9 cellular contexts compared by ENCODE assay signal in genomic region chr2:173184031-173185004, GRCh38.
DNase-seq lines count a peak whose midpoint lies in the region; ATAC-seq, FAIRE-seq and TF ChIP-seq lines count a peak whose summit lies in the region.
"Had no signal": no experiment of that assay in that cellular context is flagged by ENCODE, and none has a peak within 500 bp of the region (broad histone marks: within the 10 kb centered on the region; RNA-seq: fewer than 3 reads in every experiment).

No MANE protein-coding gene starts in this region.

- no peaks in the 10 kb centered on the region for H3K36me3 Mint-ChIP-seq in astrocyte (ENCODE audit: low read depth, unreplicated experiment)
- H3K36me3 Mint-ChIP-seq in natural killer cell treated with Interleukin-12 subunit alpha and Interleukin-12 subunit beta and Interleukin-15 and Interleukin-18, amount 100 ng/mL, for 72 hours, result peaks cover 4% of the 10 kb centered on the region
- H3K36me3 Mint-ChIP-seq: activated naive CD8-positive, alpha-beta T cell had no signal

- peaks cover 15% of the 10 kb centered on the region for H3F3A ChIP-seq in smooth muscle cell (ENCODE audit: low read depth)

- H3K27me3 ChIP-seq in HCT116 (ENCODE audit: insufficient read depth, low read length) (no peaks in the 10 kb centered on the region), astrocyte (ENCODE audit: insufficient read depth, low read length) (no peaks in the 10 kb centered on the region), smooth muscle cell (ENCODE audit: low read depth) (no peaks in the 10 kb centered on the region)

- H3K36me3 ChIP-seq in HCT116 (ENCODE audit: control insufficient read depth in 1 of 2, insufficient read depth in 2 of 2, low read length in 2 of 2) (no peaks in the 10 kb centered on the region), astrocyte (ENCODE audit: insufficient read depth, low read length) (no peaks in the 10 kb centered on the region), smooth muscle cell (ENCODE audit: low read depth) (no peaks in the 10 kb centered on the region)

- WGBS in smooth muscle cell (ENCODE audit: low lambda C conversion rate), result 59% methylated on average over 11 of the region's 11 CpGs

- H3K4me3 ChIP-seq in HCT116 (replicated peaks in 1 of 2; ENCODE audit: low read depth in 1 of 2, low read length in 2 of 2) (no peak overlapping the region), astrocyte (ENCODE audit: insufficient read depth, low read depth, low read length) (no peak overlapping the region), smooth muscle cell (no peak overlapping the region)

- TF ChIP-seq POLR2A in HCT116 (IDR thresholded peaks at IDR 0.05; ENCODE audit: borderline replicate concordance, extremely low read depth, insufficient read depth, insufficient read length), result no peak

- BruUV-seq in HCT116 (replicated peaks; lab: Mats Ljungman, UMichigan), result no TSS peak

- no peak for TF ChIP-seq RAD21 in HCT116 (IDR thresholded peaks at IDR 0.05; ENCODE audit: low read depth)

- H3K9ac ChIP-seq in HCT116 (ENCODE audit: low read length), result no peak overlapping the region
- peak overlapping the region; percentile 63 for H3K9ac ChIP-seq in astrocyte (ENCODE audit: low read length)
- H3K9ac ChIP-seq in smooth muscle cell (ENCODE audit: low read depth), result peak overlapping the region; percentile 34

- POLR2A ChIA-PET in HCT116 (lab: Charles Lee), result no interaction called here

- H3K9me3 ChIP-seq in HCT116 (ENCODE audit: control insufficient read depth in 1 of 2, insufficient read depth in 1 of 2, low read depth in 1 of 2, low read length in 2 of 2) (no peaks in the 10 kb centered on the region), astrocyte (ENCODE audit: insufficient read depth, low read depth, low read length) (no peaks in the 10 kb centered on the region), smooth muscle cell (replicated peaks; ENCODE audit: low read depth) (no peaks in the 10 kb centered on the region)

- no peak overlapping the region for H2AFZ ChIP-seq in HCT116 (ENCODE audit: low read depth, low read length, poor library complexity, severe bottlenecking)
- no peak overlapping the region for H2AFZ ChIP-seq in astrocyte (ENCODE audit: low read depth, low read length)
- no peak overlapping the region for H2AFZ ChIP-seq in smooth muscle cell (ENCODE audit: low read depth)

- no peak overlapping the region for H3K4me3 Mint-ChIP-seq in astrocyte (ENCODE audit: unreplicated experiment)
- H3K4me3 Mint-ChIP-seq in natural killer cell treated with Interleukin-12 subunit alpha and Interleukin-12 subunit beta and Interleukin-15 and Interleukin-18, amount 100 ng/mL, for 72 hours, result no peak overlapping the region
- H3K4me3 Mint-ChIP-seq: activated naive CD8-positive, alpha-beta T cell had no signal

- peaks cover 34% of the 10 kb centered on the region for H3K4me1 Mint-ChIP-seq in astrocyte (ENCODE audit: low read depth, unreplicated experiment)
- peaks cover 6 to 8% of the 10 kb centered on the region in 2 donors for H3K4me1 Mint-ChIP-seq in natural killer cell treated with Interleukin-12 subunit alpha and Interleukin-12 subunit beta and Interleukin-15 and Interleukin-18, amount 100 ng/mL, for 72 hours (ENCODE audit: low read depth in 2 of 2)

- no peak for TF ChIP-seq CTCF in HCT116 (IDR thresholded peaks at IDR 0.05 in 2 of 3, conservative IDR thresholded peaks at IDR 0.05 in 1 of 3; ENCODE audit: borderline replicate concordance in 1 of 3, insufficient read depth in 1 of 3, low read depth in 2 of 3, low read length in 2 of 3)
- no peak for TF ChIP-seq CTCF in astrocyte (IDR thresholded peaks at IDR 0.05; ENCODE audit: insufficient read depth, low read depth, low read length)
- no peak for TF ChIP-seq CTCF in smooth muscle cell (IDR thresholded peaks at IDR 0.05; ENCODE audit: borderline replicate concordance, insufficient read depth, poor library complexity, severe bottlenecking)

- peak overlapping the region; percentile 44 for H3K4me2 ChIP-seq in HCT116 (ENCODE audit: low read length)
- H3K4me2 ChIP-seq in astrocyte (ENCODE audit: low read length), result peak overlapping the region; percentile 50
- peak overlapping the region; percentile 9 for H3K4me2 ChIP-seq in smooth muscle cell

- H3K27ac ChIP-seq in HCT116 (ENCODE audit: low read depth, low read length), result 0 out of 2 replicates have a peak overlapping the region, but pooled peaks have one; percentile 3
- H3K27ac ChIP-seq in astrocyte (ENCODE audit: low read depth, low read length), result peak overlapping the region; percentile 72
- peak overlapping the region; percentile 78 for H3K27ac ChIP-seq in smooth muscle cell (ENCODE audit: low read depth)

- H3K27ac Mint-ChIP-seq in astrocyte (ENCODE audit: unreplicated experiment), result peak overlapping the region; percentile 96
- no peak overlapping the region for H3K27ac Mint-ChIP-seq in natural killer cell treated with Interleukin-12 subunit alpha and Interleukin-12 subunit beta and Interleukin-15 and Interleukin-18, amount 100 ng/mL, for 72 hours
- H3K27ac Mint-ChIP-seq: activated naive CD8-positive, alpha-beta T cell had no signal

- H4K20me1 ChIP-seq in HCT116 (ENCODE audit: insufficient read depth), result no peaks in the 10 kb centered on the region
- H4K20me1 ChIP-seq in astrocyte (ENCODE audit: insufficient read depth, low read length), result no peaks in the 10 kb centered on the region
- no peaks in the 10 kb centered on the region for H4K20me1 ChIP-seq in smooth muscle cell (ENCODE audit: low read depth)

- H3K4me1 ChIP-seq in HCT116 (ENCODE audit: control insufficient read depth in 1 of 2, insufficient read depth in 2 of 2, low read length in 2 of 2) (peaks cover 9 to 16% of the 10 kb centered on the region in 2 experiments), astrocyte (ENCODE audit: insufficient read depth, low read length) (peaks cover 26% of the 10 kb centered on the region), smooth muscle cell (ENCODE audit: low read depth) (peaks cover 7% of the 10 kb centered on the region)

- ATAC-seq in HCT116 (peak; percentile 98), left ventricle myocardium superior (peak; percentile 67)
- ATAC-seq in natural killer cell treated with Interleukin-12 subunit alpha and Interleukin-12 subunit beta and Interleukin-15 and Interleukin-18, amount 100 ng/mL, for 72 hours, result no peak

- intact Hi-C loops in HCT116 (cut with micrococcal nuclease), result no loop called here
- intact Hi-C loops in left ventricle myocardium superior (cut with micrococcal nuclease), result no loop called here

- no peaks in the 10 kb centered on the region for H3K9me2 ChIP-seq in HCT116 (ENCODE audit: insufficient read depth)

- DNase-seq in HCT116 (ENCODE audit: low read depth, low spot score) (peak; percentile 75), astrocyte (ENCODE audit: low read depth) (peak; percentile 99), left ventricle myocardium superior (no peak), smooth muscle cell (lab: John Stamatoyannopoulos, UW; ENCODE audit: unreplicated experiment) (peak; percentile 8), NCI-H748 (lab: John Stamatoyannopoulos, UW; ENCODE audit: unreplicated experiment) (no peak), GM19238 (ENCODE audit: insufficient read length, low spot score) (no peak)
- no peak for DNase-seq in stimulated activated CD4-positive, alpha-beta T cell treated with anti-CD3 and anti-CD28 coated beads, Interleukin-4, amount 100 ng/mL, for 24 hours
- no peak for DNase-seq in natural killer cell treated with Interleukin-12 subunit alpha and Interleukin-12 subunit beta and Interleukin-15 and Interleukin-18, amount 100 ng/mL, for 72 hours (ENCODE audit: low spot score)

- CTCF ChIA-PET in HCT116 (lab: Charles Lee), result interaction anchor here (1.8 kb wide), 1 partner anchor 157 kb away, joined by 3 read pairs; no protein-coding TSS in a partner anchor

- FAIRE-seq in astrocyte (lab: Jason Lieb, UNC), result peak; percentile 98

- no peaks in the 10 kb centered on the region for H3K27me3 Mint-ChIP-seq in astrocyte (ENCODE audit: low read depth, unreplicated experiment)
- no peaks in the 10 kb centered on the region for H3K27me3 Mint-ChIP-seq in natural killer cell treated with Interleukin-12 subunit alpha and Interleukin-12 subunit beta and Interleukin-15 and Interleukin-18, amount 100 ng/mL, for 72 hours

- RAD21 ChIA-PET in HCT116 (lab: Charles Lee; ENCODE audit: low non-redundant PET in 1 of 2, low total read pairs in 2 of 2, uncharacterized antibody in 2 of 2, unreplicated experiment in 2 of 2), result no interaction called here

- H3K9me3 Mint-ChIP-seq in astrocyte (ENCODE audit: unreplicated experiment), result no peaks in the 10 kb centered on the region
- H3K9me3 Mint-ChIP-seq in natural killer cell treated with Interleukin-12 subunit alpha and Interleukin-12 subunit beta and Interleukin-15 and Interleukin-18, amount 100 ng/mL, for 72 hours, result no peaks in the 10 kb centered on the region

- H3K79me2 ChIP-seq in HCT116 (ENCODE audit: insufficient read depth, low read length) (no peaks in the 10 kb centered on the region), astrocyte (ENCODE audit: insufficient read depth, low read length) (no peaks in the 10 kb centered on the region), smooth muscle cell (ENCODE audit: low read depth) (peaks cover 3% of the 10 kb centered on the region)

TF ChIP-seq in HCT116, 20 proteins besides CTCF, POLR2A, EP300 and RAD21:
- TF ChIP-seq ATF3 (IDR thresholded peaks at IDR 0.05) (no peak), CBX3 (IDR thresholded peaks at IDR 0.05; ENCODE audit: low read depth) (peak; percentile 89), SIN3A (IDR thresholded peaks at IDR 0.05; ENCODE audit: low read depth) (peak; percentile 60; the same call in 1 of the 2 replicates), EGR1 (IDR thresholded peaks at IDR 0.05; ENCODE audit: low read depth) (no peak), YY1 (IDR thresholded peaks at IDR 0.05; ENCODE audit: extremely low read depth, insufficient replicate concordance, low read depth, low read length) (peak; percentile 67), ZFX (IDR thresholded peaks at IDR 0.05) (no peak), ELF1 (IDR thresholded peaks at IDR 0.05; ENCODE audit: borderline replicate concordance, low read depth) (no peak), MAX (IDR thresholded peaks at IDR 0.05) (peak; percentile 53; the same call in 1 of the 2 replicates), SP1 (IDR thresholded peaks at IDR 0.05; ENCODE audit: low read depth) (peak; percentile 54), JUND (IDR thresholded peaks at IDR 0.05) (peak; percentile 77), CEBPB (IDR thresholded peaks at IDR 0.05; ENCODE audit: low read depth) (no peak), FOSL1 (IDR thresholded peaks at IDR 0.05; ENCODE audit: low read depth) (peak; percentile 66; the same call in 1 of the 2 replicates)
TF ChIP-seq in HCT116: peak in this region for 7.

Comparison
In these comparisons a context has a peak if more than half of its experiments do, and no peak if none do; other contexts are left out.
1. ATAC-seq: peak in HCT116 (single experiment) and left ventricle myocardium superior (single experiment); none in natural killer cell treated with Interleukin-12 subunit alpha and Interleukin-12 subunit beta and Interleukin-15 and Interleukin-18, amount 100 ng/mL, for 72 hours (0 of 2).
2. DNase-seq: peak in HCT116 (single experiment), astrocyte (single experiment) and smooth muscle cell (single experiment); none in left ventricle myocardium superior (single experiment), stimulated activated CD4-positive, alpha-beta T cell treated with anti-CD3 and anti-CD28 coated beads, Interleukin-4, amount 100 ng/mL, for 24 hours (single experiment), natural killer cell treated with Interleukin-12 subunit alpha and Interleukin-12 subunit beta and Interleukin-15 and Interleukin-18, amount 100 ng/mL, for 72 hours (single experiment), NCI-H748 (single experiment) and GM19238 (single experiment).
3. H3K27ac ChIP-seq: peak in every context shown above with its lines; median percentile 78 in smooth muscle cell; 72 in astrocyte; 3 in HCT116.
4. Peak in every context shown above with its lines, with median percentiles within 50 percentile points of each other: H3K4me2 ChIP-seq.